1 cellular context compared by ENCODE assay signal in the genomic region with DNA sequence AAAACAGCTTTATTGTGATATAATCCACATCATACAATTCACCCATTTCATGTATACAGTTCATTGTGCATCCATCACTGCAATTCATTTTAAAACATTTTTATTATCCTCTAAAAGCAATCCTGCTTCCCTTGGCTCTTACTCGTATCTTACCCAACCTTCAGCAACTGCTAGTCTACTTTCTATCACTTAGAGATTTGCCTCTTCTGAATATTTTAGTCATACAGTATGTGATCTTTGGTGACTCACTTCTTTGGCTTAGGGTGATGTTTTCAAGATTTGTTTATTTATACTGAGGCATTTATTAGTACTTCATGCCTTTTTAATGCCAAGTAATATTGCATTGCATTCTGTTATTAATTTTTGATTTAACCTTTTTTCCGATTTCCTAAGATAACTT.
TF ChIP-seq lines count a peak whose summit lies in the region.

No MANE protein-coding gene starts in this region.

TF ChIP-seq in SK-N-SH treated with all-trans-retinoic acid at 6 μM for 48 hours, 23 proteins besides CTCF, POLR2A, EP300 and RAD21:
- TF ChIP-seq, protein P1, sequence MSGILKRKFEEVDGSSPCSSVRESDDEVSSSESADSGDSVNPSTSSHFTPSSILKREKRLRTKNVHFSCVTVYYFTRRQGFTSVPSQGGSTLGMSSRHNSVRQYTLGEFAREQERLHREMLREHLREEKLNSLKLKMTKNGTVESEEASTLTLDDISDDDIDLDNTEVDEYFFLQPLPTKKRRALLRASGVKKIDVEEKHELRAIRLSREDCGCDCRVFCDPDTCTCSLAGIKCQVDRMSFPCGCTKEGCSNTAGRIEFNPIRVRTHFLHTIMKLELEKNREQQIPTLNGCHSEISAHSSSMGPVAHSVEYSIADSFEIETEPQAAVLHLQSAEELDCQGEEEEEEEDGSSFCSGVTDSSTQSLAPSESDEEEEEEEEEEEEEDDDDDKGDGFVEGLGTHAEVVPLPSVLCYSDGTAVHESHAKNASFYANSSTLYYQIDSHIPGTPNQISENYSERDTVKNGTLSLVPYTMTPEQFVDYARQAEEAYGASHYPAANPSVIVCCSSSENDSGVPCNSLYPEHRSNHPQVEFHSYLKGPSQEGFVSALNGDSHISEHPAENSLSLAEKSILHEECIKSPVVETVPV (CRISPR knock-in tag; IDR thresholded peaks at IDR 0.05) = no peak
- TF ChIP-seq, protein P2, sequence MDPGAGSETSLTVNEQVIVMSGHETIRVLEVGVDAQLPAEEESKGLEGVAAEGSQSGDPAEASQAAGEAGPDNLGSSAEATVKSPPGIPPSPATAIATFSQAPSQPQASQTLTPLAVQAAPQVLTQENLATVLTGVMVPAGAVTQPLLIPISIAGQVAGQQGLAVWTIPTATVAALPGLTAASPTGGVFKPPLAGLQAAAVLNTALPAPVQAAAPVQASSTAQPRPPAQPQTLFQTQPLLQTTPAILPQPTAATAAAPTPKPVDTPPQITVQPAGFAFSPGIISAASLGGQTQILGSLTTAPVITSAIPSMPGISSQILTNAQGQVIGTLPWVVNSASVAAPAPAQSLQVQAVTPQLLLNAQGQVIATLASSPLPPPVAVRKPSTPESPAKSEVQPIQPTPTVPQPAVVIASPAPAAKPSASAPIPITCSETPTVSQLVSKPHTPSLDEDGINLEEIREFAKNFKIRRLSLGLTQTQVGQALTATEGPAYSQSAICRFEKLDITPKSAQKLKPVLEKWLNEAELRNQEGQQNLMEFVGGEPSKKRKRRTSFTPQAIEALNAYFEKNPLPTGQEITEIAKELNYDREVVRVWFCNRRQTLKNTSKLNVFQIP (CRISPR knock-in tag; IDR thresholded peaks at IDR 0.05; ENCODE audit: borderline replicate concordance, low read depth) = no peak
- TF ChIP-seq ZNF565 (CRISPR knock-in tag; conservative IDR thresholded peaks at IDR 0.05; ENCODE audit: low read depth) (no peak), OSR1 (CRISPR knock-in tag; IDR thresholded peaks at IDR 0.05) (no peak), PPARA (CRISPR knock-in tag; IDR thresholded peaks at IDR 0.05; ENCODE audit: borderline replicate concordance) (no peak), ZFP30 (CRISPR knock-in tag; IDR thresholded peaks at IDR 0.05) (no peak), SNAI2 (CRISPR knock-in tag; IDR thresholded peaks at IDR 0.05) (no peak)
- TF ChIP-seq, protein P3, sequence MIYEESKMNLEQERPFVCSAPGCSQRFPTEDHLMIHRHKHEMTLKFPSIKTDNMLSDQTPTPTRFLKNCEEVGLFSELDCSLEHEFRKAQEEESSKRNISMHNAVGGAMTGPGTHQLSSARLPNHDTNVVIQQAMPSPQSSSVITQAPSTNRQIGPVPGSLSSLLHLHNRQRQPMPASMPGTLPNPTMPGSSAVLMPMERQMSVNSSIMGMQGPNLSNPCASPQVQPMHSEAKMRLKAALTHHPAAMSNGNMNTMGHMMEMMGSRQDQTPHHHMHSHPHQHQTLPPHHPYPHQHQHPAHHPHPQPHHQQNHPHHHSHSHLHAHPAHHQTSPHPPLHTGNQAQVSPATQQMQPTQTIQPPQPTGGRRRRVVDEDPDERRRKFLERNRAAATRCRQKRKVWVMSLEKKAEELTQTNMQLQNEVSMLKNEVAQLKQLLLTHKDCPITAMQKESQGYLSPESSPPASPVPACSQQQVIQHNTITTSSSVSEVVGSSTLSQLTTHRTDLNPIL (CRISPR knock-in tag; IDR thresholded peaks at IDR 0.05; ENCODE audit: low read depth) = no peak
TF ChIP-seq in SK-N-SH treated with all-trans-retinoic acid at 6 μM for 48 hours: peak in this region for 0.
